ENCODE assay signal across 8 cellular contexts in genomic region chr19:45340232-45340898, GRCh38. TPM values are rescaled to one million over a fixed set of nuclear protein-coding genes. Genes with fewer than 3 reads are reported as not detected.
DNase-seq lines count a peak whose midpoint lies in the region; ATAC-seq and TF ChIP-seq lines count a peak whose summit lies in the region.

KLC3 (plus strand) TSS chr19:45340750; CDS start chr19:45345542, 4,792 bp downstream.

- DNase-seq in CD1c-positive myeloid dendritic cell (ENCODE audit: extremely low spot score) (peak; percentile 23), NCI-H1105 treated with DMSO at 0.1 percent for 48 hours (lab: John Stamatoyannopoulos, UW) (peak; percentile 44), activated T-cell treated with anti-CD3 and anti-CD28 coated beads for 4 hours (peak; percentile 17), left ventricle myocardium superior (no peak), dorsolateral prefrontal cortex (no peak)
- DNase-seq in stimulated activated CD4-positive, alpha-beta T cell treated with anti-CD3 and anti-CD28 coated beads, Interleukin-2, amount 100 ng/mL, for 4 hours (ENCODE audit: low read depth): peak; percentile 14

- peaks cover 0 to 42% (median 19%) of the 10 kb centered on the region in 45 donors for H3K27me3 ChIP-seq in dorsolateral prefrontal cortex

- H3K4me3 ChIP-seq in dorsolateral prefrontal cortex: peak within 1 kb of the TSS in 11 of 59 donors; percentile 5 to 35 (median 21)

- intact Hi-C loops in left ventricle myocardium superior (cut with micrococcal nuclease): no loop called here
- intact Hi-C loops in dorsolateral prefrontal cortex (cut with DNase I): no loop called here

- H3K27ac ChIP-seq in dorsolateral prefrontal cortex: no peak within 1 kb of the TSS

- ATAC-seq in left ventricle myocardium superior (peak; percentile 35), HG02938 (IDR thresholded peaks at IDR 0.05; ENCODE audit: unreplicated experiment) (no peak), HG02763 (IDR thresholded peaks at IDR 0.05; ENCODE audit: unreplicated experiment) (no peak)

- TF ChIP-seq CTCF in dorsolateral prefrontal cortex (IDR thresholded peaks at IDR 0.05 in 54 of 56, conservative IDR thresholded peaks at IDR 0.05 in 2 of 56; ENCODE audit: low read depth in 1 of 56, partially characterized antibody in 56 of 56): no peak

RNA-seq across cellular contexts. Expression of gene KLC3, which starts in this region (rescaled TPM):
- total RNA-seq in left ventricle myocardium superior: not detected
- 1 to 10 TPM in 40 of 120 experiments, under 1 TPM in 67, not detected in 13; 0.20 to 4.4 (median 0.85) TPM for total RNA-seq in dorsolateral prefrontal cortex

Comparison
In these comparisons a context has a peak if more than half of its experiments do, and no peak if none do; other contexts are left out.
1. Peak in ATAC-seq in left ventricle myocardium superior; RNA of the gene not detected or under 1 TPM.
2. DNase-seq: peak in CD1c-positive myeloid dendritic cell (single experiment), NCI-H1105 treated with DMSO at 0.1 percent for 48 hours (single experiment), activated T-cell treated with anti-CD3 and anti-CD28 coated beads for 4 hours (single experiment) and stimulated activated CD4-positive, alpha-beta T cell treated with anti-CD3 and anti-CD28 coated beads, Interleukin-2, amount 100 ng/mL, for 4 hours (single experiment); none in left ventricle myocardium superior (single experiment) and dorsolateral prefrontal cortex (0 of 10).